ENCODE assay signal across 21 cellular contexts in genomic region chr11:8805256-8805655, GRCh38.
DNase-seq lines count a peak whose midpoint lies in the region; ATAC-seq and TF ChIP-seq lines count a peak whose summit lies in the region.
"Had no signal": no experiment of that assay in that cellular context is flagged by ENCODE, and none has a peak within 500 bp of the region (broad histone marks: within the 10 kb centered on the region; RNA-seq: fewer than 3 reads in every experiment).

No MANE protein-coding gene starts in this region.

- no peak overlapping the region for H3K4me3 ChIP-seq in IMR-90 (ENCODE audit: insufficient read depth, low read depth, low read length)
- H3K4me3 ChIP-seq in testis, result no peak overlapping the region

- H3K36me3 Mint-ChIP-seq in dendritic cell treated with granulocyte-macrophage colony-stimulating factor and Interleukin-4, amounts not matched to agents 40 ng/mL and 50 ng/mL, for 4 days (ENCODE audit: low read depth), result no peaks in the 10 kb centered on the region
- peaks cover 4% of the 10 kb centered on the region for H3K36me3 Mint-ChIP-seq in nephron (ENCODE audit: low read depth)
- H3K36me3 Mint-ChIP-seq: activated naive CD8-positive, alpha-beta T cell treated with anti-CD3 and anti-CD28 coated beads for 36 hours had no signal

- peaks cover 51% of the 10 kb centered on the region for H3K9me1 ChIP-seq in IMR-90 (ENCODE audit: insufficient read depth, low read length)

- no TSS peak for BruUV-seq in IMR-90 (replicated peaks; lab: Mats Ljungman, UMichigan)

- H2BK20ac ChIP-seq in IMR-90 (ENCODE audit: low read depth, low read length), result 0 out of 2 replicates have a peak overlapping the region, but pooled peaks have one; percentile 12

- H3K27me3 Mint-ChIP-seq in dendritic cell treated with granulocyte-macrophage colony-stimulating factor and Interleukin-4, amounts not matched to agents 40 ng/mL and 50 ng/mL, for 4 days, result peaks cover 6% of the 10 kb centered on the region
- no peaks in the 10 kb centered on the region for H3K27me3 Mint-ChIP-seq in nephron (ENCODE audit: low read depth)

- H3K9ac ChIP-seq in IMR-90 (ENCODE audit: low read depth, low read length), result no peak overlapping the region

- no peak for DNase-seq in IMR-90
- DNase-seq in testis, result no peak
- DNase-seq in omental fat pad (ENCODE audit: low spot score), result no peak
- no peak for DNase-seq in ACHN
- DNase-seq: activated CD4-positive, alpha-beta T cell treated with anti-CD3 and anti-CD28 coated beads, Interleukin-2, amount 10 ng/mL, durations not matched to agents 7 days and 5 days; activated naive CD8-positive, alpha-beta T cell treated with anti-CD3 and anti-CD28 coated beads for 36 hours; CD4-positive, alpha-beta T cell; GDM1; KBM-7; NCI-H1694 treated with DMSO at 0.1 percent for 48 hours; NCI-H82; nucleus accumbens; OCI-M1; SHP77; stimulated activated naive CD4-positive, alpha-beta T cell treated with Interleukin-2 at 50 U/mL for 16 hours; T-helper 1 cell had no signal

- no peak overlapping the region for H3K18ac ChIP-seq in IMR-90 (ENCODE audit: low read depth, low read length)

- no peak overlapping the region for H2AK9ac ChIP-seq in IMR-90 (replicated peaks; ENCODE audit: low read depth, low read length, poor library complexity)

- ATAC-seq in IMR-90 (ENCODE audit: low read depth) (no peak), GM21390 (IDR thresholded peaks at IDR 0.05; ENCODE audit: unreplicated experiment) (no peak), omental fat pad (ENCODE audit: low FRiP score) (no peak), GM18868 (IDR thresholded peaks at IDR 0.05; ENCODE audit: unreplicated experiment) (no peak)
- ATAC-seq: activated T-helper 17 cell treated with anti-CD3 and anti-CD28 coated beads, Interleukin-2, amount 50 U/mL, for 72 hours had no signal

- dilution Hi-C loops in IMR-90 (cut with HindIII; ENCODE audit: low sequenced_read_pairs, unreplicated experiment), result no loop called here

- no peak overlapping the region for H2AFZ ChIP-seq in IMR-90 (replicated peaks; ENCODE audit: low read length, poor library complexity)

- no peak overlapping the region for H3K23ac ChIP-seq in IMR-90 (ENCODE audit: low read depth, low read length)

- H3K9me3 ChIP-seq in IMR-90 (ENCODE audit: control insufficient read depth, insufficient read depth, low read length) (no peaks in the 10 kb centered on the region), testis (no peaks in the 10 kb centered on the region)

- H2BK120ac ChIP-seq in IMR-90 (ENCODE audit: low read depth, low read length), result no peak overlapping the region

- H4K20me1 ChIP-seq in IMR-90 (ENCODE audit: insufficient read depth, low read length), result peaks cover 36% of the 10 kb centered on the region

- peaks cover 25% of the 10 kb centered on the region for H3K4me1 ChIP-seq in IMR-90 (ENCODE audit: control insufficient read depth, insufficient read depth, low read length)
- peaks cover 69% of the 10 kb centered on the region for H3K4me1 ChIP-seq in testis

- H2AK5ac ChIP-seq in IMR-90 (ENCODE audit: low read depth, low read length), result peak overlapping the region; percentile 21; the same call in 1 of the 2 replicates

- no peaks in the 10 kb centered on the region for H3K27me3 ChIP-seq in IMR-90 (ENCODE audit: control insufficient read depth, insufficient read depth, low read length)
- no peaks in the 10 kb centered on the region for H3K27me3 ChIP-seq in testis

- TF ChIP-seq RAD21 in IMR-90 (IDR thresholded peaks at IDR 0.05; ENCODE audit: low read length), result no peak

- H3K56ac ChIP-seq in IMR-90 (ENCODE audit: extremely low read depth, insufficient read depth, low read length), result no peak overlapping the region

- H3K9me3 Mint-ChIP-seq in dendritic cell treated with granulocyte-macrophage colony-stimulating factor and Interleukin-4, amounts not matched to agents 40 ng/mL and 50 ng/mL, for 4 days, result no peaks in the 10 kb centered on the region
- H3K9me3 Mint-ChIP-seq in nephron, result no peaks in the 10 kb centered on the region
- H3K9me3 Mint-ChIP-seq: activated CD4-positive, alpha-beta T cell treated with anti-CD3 and anti-CD28 coated beads, Interleukin-2, amount 10 ng/mL, durations not matched to agents 7 days and 5 days; activated naive CD8-positive, alpha-beta T cell treated with anti-CD3 and anti-CD28 coated beads for 36 hours; activated T-helper 17 cell treated with anti-CD3 and anti-CD28 coated beads, Interleukin-2, amount 50 U/mL, for 72 hours; CD4-positive, alpha-beta T cell had no signal

- 0 out of 4 replicates have a peak overlapping the region, but pooled peaks of 1 of the 2 experiments have one; percentile 31 for H4K8ac ChIP-seq in IMR-90 (ENCODE audit: low read depth in 2 of 2, low read length in 2 of 2)

- 83% methylated on average over 1 of the region's 4 CpGs; no CpG with 5 or more reads in 1 of the 2 experiments for WGBS in IMR-90 (ENCODE audit: extremely low coverage in 2 of 2, insufficient read length in 1 of 2), 2 experiments
- WGBS in testis, 2 donors, result 30 to 41% methylated on average over 4 of the region's 4 CpGs

- no peak overlapping the region for H3K4me2 ChIP-seq in IMR-90 (ENCODE audit: low read depth, low read length)

- peaks cover 38 to 93% of the 10 kb centered on the region in 2 experiments for H3K79me1 ChIP-seq in IMR-90 (ENCODE audit: low read depth in 1 of 2, low read length in 2 of 2)

- TF ChIP-seq POLR2A in IMR-90 (IDR thresholded peaks at IDR 0.05; ENCODE audit: low read depth, low read length) (no peak), testis (IDR thresholded peaks at IDR 0.05) (no peak)

- peak overlapping the region; percentile 52 for H3K14ac ChIP-seq in IMR-90 (replicated peaks; ENCODE audit: low read depth, low read length)

- POLR2A ChIA-PET in IMR-90 (lab: Charles Lee; ENCODE audit: unreplicated experiment), result no interaction called here

- H3K36me3 ChIP-seq in IMR-90 (ENCODE audit: control insufficient read depth, insufficient read depth, low read length) (peaks cover 18% of the 10 kb centered on the region), testis (ENCODE audit: low read depth, missing control alignments) (no peaks in the 10 kb centered on the region)

- H3K27ac Mint-ChIP-seq in dendritic cell treated with granulocyte-macrophage colony-stimulating factor and Interleukin-4, amounts not matched to agents 40 ng/mL and 50 ng/mL, for 4 days, result peak overlapping the region; percentile 69
- H3K27ac Mint-ChIP-seq in nephron, result peak overlapping the region; percentile 50 to 98 (median 70)
- H3K27ac Mint-ChIP-seq: activated CD4-positive, alpha-beta T cell treated with anti-CD3 and anti-CD28 coated beads, Interleukin-2, amount 10 ng/mL, durations not matched to agents 7 days and 5 days; activated naive CD8-positive, alpha-beta T cell treated with anti-CD3 and anti-CD28 coated beads for 36 hours; activated T-helper 17 cell treated with anti-CD3 and anti-CD28 coated beads, Interleukin-2, amount 50 U/mL, for 72 hours; CD4-positive, alpha-beta T cell had no signal

- H2BK15ac ChIP-seq in IMR-90 (ENCODE audit: low read depth, low read length), result no peak overlapping the region

- TF ChIP-seq CTCF in IMR-90 (conservative IDR thresholded peaks at IDR 0.05; ENCODE audit: low read depth, low read length) (no peak), nephron (IDR thresholded peaks at IDR 0.05; ENCODE audit: unreplicated experiment in 3 of 3) (no peak), testis (IDR thresholded peaks at IDR 0.05) (no peak), omental fat pad (IDR thresholded peaks at IDR 0.05) (no peak)

- no peak overlapping the region for H4K91ac ChIP-seq in IMR-90 (ENCODE audit: insufficient read depth, low read depth, low read length)

- intact Hi-C loops in IMR-90 (cut with micrococcal nuclease), result loop anchor here (5.0 kb wide), 1 partner anchor 33 kb away; no protein-coding TSS in a partner anchor
- intact Hi-C loops in dendritic cell treated with granulocyte-macrophage colony-stimulating factor and Interleukin-4, amounts not matched to agents 40 ng/mL and 50 ng/mL, for 4 days (cut with micrococcal nuclease), result no loop called here
- intact Hi-C loops in testis (cut with DNase I; ENCODE audit: low total_unique reads), result loop anchor here (10.0 kb wide), 1 partner anchor 80 kb away; no protein-coding TSS in a partner anchor

- H4K5ac ChIP-seq in IMR-90 (ENCODE audit: low read depth, low read length), result no peak overlapping the region

- H3K4ac ChIP-seq in IMR-90 (ENCODE audit: low read depth, low read length), result no peak overlapping the region

- in situ Hi-C loops in IMR-90 (cut with MboI; ENCODE audit: low sequenced_read_pairs) (no loop called here), ACHN (cut with HindIII; ENCODE audit: low pct_ligation_motif_present, low pct_unique_long_range_greater_than_20kb, low sequenced_read_pairs) (no loop called here)

- CTCF ChIA-PET in IMR-90 (lab: Yijun Ruan, JAX), result no interaction called here

- no peak overlapping the region for H3K4me3 Mint-ChIP-seq in dendritic cell treated with granulocyte-macrophage colony-stimulating factor and Interleukin-4, amounts not matched to agents 40 ng/mL and 50 ng/mL, for 4 days
- peak overlapping the region in 2 of 3 experiments; percentile 3 to 12 for H3K4me3 Mint-ChIP-seq in nephron
- H3K4me3 Mint-ChIP-seq: activated CD4-positive, alpha-beta T cell treated with anti-CD3 and anti-CD28 coated beads, Interleukin-2, amount 10 ng/mL, durations not matched to agents 7 days and 5 days; activated naive CD8-positive, alpha-beta T cell treated with anti-CD3 and anti-CD28 coated beads for 36 hours; activated T-helper 17 cell treated with anti-CD3 and anti-CD28 coated beads, Interleukin-2, amount 50 U/mL, for 72 hours; CD4-positive, alpha-beta T cell had no signal

- H3K4me1 Mint-ChIP-seq in dendritic cell treated with granulocyte-macrophage colony-stimulating factor and Interleukin-4, amounts not matched to agents 40 ng/mL and 50 ng/mL, for 4 days (ENCODE audit: low read depth), result peaks cover 70% of the 10 kb centered on the region
- peaks cover 75% of the 10 kb centered on the region for H3K4me1 Mint-ChIP-seq in nephron
- H3K4me1 Mint-ChIP-seq: activated CD4-positive, alpha-beta T cell treated with anti-CD3 and anti-CD28 coated beads, Interleukin-2, amount 10 ng/mL, durations not matched to agents 7 days and 5 days; activated T-helper 17 cell treated with anti-CD3 and anti-CD28 coated beads, Interleukin-2, amount 50 U/mL, for 72 hours had no signal

- no peak overlapping the region for H2BK5ac ChIP-seq in IMR-90 (ENCODE audit: low read depth, low read length, poor library complexity, severe bottlenecking)

- H3K27ac ChIP-seq in IMR-90 (ENCODE audit: insufficient read depth, low read length), result no peak overlapping the region
- peak overlapping the region; percentile 81 to 90 for H3K27ac ChIP-seq in testis

TF ChIP-seq in IMR-90, 13 proteins besides CTCF, POLR2A, EP300 and RAD21 (continues in another document):
- TF ChIP-seq NFE2L2 (IDR thresholded peaks at IDR 0.05; ENCODE audit: low read depth, low read length), result no peak
